In genomic region chr5:14816374-14816998, GRCh38 we compare ENCODE assay signal across 1 cellular context.
TF ChIP-seq lines count a peak whose summit lies in the region.

No MANE protein-coding gene starts in this region.

TF ChIP-seq in K562, 482 proteins besides CTCF, POLR2A, EP300 and RAD21 (continued from another document):
- no peak for TF ChIP-seq TFAP4 (CRISPR knock-in tag; IDR thresholded peaks at IDR 0.05; ENCODE audit: borderline replicate concordance)
